Comparison of ENCODE assay signal across 23 cellular contexts in genomic region chr4:94929696-94930095, GRCh38.
A peak's percentile ranks its signal among the peaks of the same experiment; 100 is the strongest.
DNase-seq lines count a peak whose midpoint lies in the region; ATAC-seq and TF ChIP-seq lines count a peak whose summit lies in the region.
"Had no signal": no experiment of that assay in that cellular context is flagged by ENCODE, and none has a peak within 500 bp of the region (broad histone marks: within the 10 kb centered on the region; RNA-seq: fewer than 3 reads in every experiment).

No MANE protein-coding gene starts in this region.

- H3K4me1 Mint-ChIP-seq in activated naive CD4-positive, alpha-beta T cell treated with anti-CD3 and anti-CD28 coated beads, Interleukin-2, amount 50 U/mL, for 24 hours: no peaks in the 10 kb centered on the region
- no peaks in the 10 kb centered on the region for H3K4me1 Mint-ChIP-seq in activated naive CD4-positive, alpha-beta T cell treated with anti-CD3 and anti-CD28 coated beads, Interleukin-2, amount 10 ng/mL, durations not matched to agents 7 days and 5 days
- peaks cover 35% of the 10 kb centered on the region for H3K4me1 Mint-ChIP-seq in WTC11
- H3K4me1 Mint-ChIP-seq in progenitor cell of endocrine pancreas (ENCODE audit: low read depth): peaks cover 40% of the 10 kb centered on the region
- no peaks in the 10 kb centered on the region for H3K4me1 Mint-ChIP-seq in effector memory CD8-positive, alpha-beta T cell (ENCODE audit: low read depth in 2 of 2)
- H3K4me1 Mint-ChIP-seq: CD14-positive monocyte; CD8-positive, alpha-beta memory T cell had no signal

- H3K36me3 Mint-ChIP-seq in activated naive CD4-positive, alpha-beta T cell treated with anti-CD3 and anti-CD28 coated beads, Interleukin-2, amount 50 U/mL, for 24 hours: no peaks in the 10 kb centered on the region
- no peaks in the 10 kb centered on the region for H3K36me3 Mint-ChIP-seq in activated naive CD4-positive, alpha-beta T cell treated with anti-CD3 and anti-CD28 coated beads, Interleukin-2, amount 10 ng/mL, durations not matched to agents 7 days and 5 days
- H3K36me3 Mint-ChIP-seq in WTC11 (no peaks in the 10 kb centered on the region), progenitor cell of endocrine pancreas (ENCODE audit: insufficient read depth) (no peaks in the 10 kb centered on the region)
- H3K36me3 Mint-ChIP-seq in effector memory CD8-positive, alpha-beta T cell (ENCODE audit: insufficient read depth): no peaks in the 10 kb centered on the region
- H3K36me3 Mint-ChIP-seq: CD14-positive monocyte; CD8-positive, alpha-beta memory T cell had no signal

- TF ChIP-seq POLR2A in suprapubic skin (IDR thresholded peaks at IDR 0.05): no peak

- POLR2A ChIA-PET in WTC11 (lab: Charles Lee): no interaction called here

- no peak overlapping the region for H3K9ac ChIP-seq in mesendoderm (ENCODE audit: low read length)
- H3K9ac ChIP-seq: BLaER1 treated with 17β-estradiol and CSF1 and Interleukin-3, amounts not matched to agents 10 nM and 100 nM had no signal

- no peak overlapping the region for H2BK15ac ChIP-seq in mesendoderm (replicated peaks; ENCODE audit: low read depth)

- no peak overlapping the region for H2BK120ac ChIP-seq in mesendoderm (ENCODE audit: low read depth, low read length)

- no peak overlapping the region for H3K18ac ChIP-seq in mesendoderm (ENCODE audit: low read length)

- no peaks in the 10 kb centered on the region for H3K27me3 Mint-ChIP-seq in activated naive CD4-positive, alpha-beta T cell treated with anti-CD3 and anti-CD28 coated beads, Interleukin-2, amount 50 U/mL, for 24 hours
- H3K27me3 Mint-ChIP-seq in activated naive CD4-positive, alpha-beta T cell treated with anti-CD3 and anti-CD28 coated beads, Interleukin-2, amount 10 ng/mL, durations not matched to agents 7 days and 5 days: no peaks in the 10 kb centered on the region
- H3K27me3 Mint-ChIP-seq in WTC11 (ENCODE audit: low read depth) (no peaks in the 10 kb centered on the region), progenitor cell of endocrine pancreas (no peaks in the 10 kb centered on the region)
- H3K27me3 Mint-ChIP-seq in effector memory CD8-positive, alpha-beta T cell: no peaks in the 10 kb centered on the region
- H3K27me3 Mint-ChIP-seq: CD4-positive, alpha-beta T cell; CD8-positive, alpha-beta memory T cell had no signal

- no peaks in the 10 kb centered on the region for H3K36me3 ChIP-seq in mesendoderm (ENCODE audit: control insufficient read depth, insufficient read depth, low read length)
- H3K36me3 ChIP-seq in suprapubic skin: no peaks in the 10 kb centered on the region
- H3K36me3 ChIP-seq: BE2C; BLaER1 treated with 17β-estradiol and CSF1 and Interleukin-3, amounts not matched to agents 10 nM and 100 nM; HAP-1 had no signal

- H3K4me2 ChIP-seq in mesendoderm (ENCODE audit: low read length): no peak overlapping the region
- H3K4me2 ChIP-seq: BLaER1 treated with 17β-estradiol and CSF1 and Interleukin-3, amounts not matched to agents 10 nM and 100 nM; GM23338 had no signal

- H3K4ac ChIP-seq in mesendoderm (ENCODE audit: low read depth, low read length): peak overlapping the region; percentile 36

- H2AK5ac ChIP-seq in mesendoderm (ENCODE audit: low read length): no peak overlapping the region

- H4K5ac ChIP-seq in mesendoderm (ENCODE audit: low read length): no peak overlapping the region

- WGBS in mesendoderm (ENCODE audit: extremely low coverage, insufficient coverage, low lambda C conversion rate): no CpG with 5 or more reads among the region's 5 CpGs
- WGBS in suprapubic skin: 91% methylated on average over 5 of the region's 5 CpGs

- no peak overlapping the region for H4K8ac ChIP-seq in mesendoderm (ENCODE audit: low read depth, low read length)

- no peaks in the 10 kb centered on the region for H3K79me2 ChIP-seq in mesendoderm (ENCODE audit: control insufficient read depth, insufficient read depth, low read length)

- no peak for DNase-seq in activated naive CD4-positive, alpha-beta T cell treated with anti-CD3 and anti-CD28 coated beads, Interleukin-2, amount 10 ng/mL, durations not matched to agents 7 days and 5 days
- DNase-seq in WTC11 (ENCODE audit: low spot score) (no peak), mesendoderm (no peak), progenitor cell of endocrine pancreas (ENCODE audit: low spot score, unreplicated experiment) (no peak), suprapubic skin (ENCODE audit: low spot score in 2 of 2) (no peak)
- no peak for DNase-seq in effector memory CD8-positive, alpha-beta T cell
- DNase-seq: ACHN; AML-193; BE2C; CD4-positive, alpha-beta T cell; CD8-positive, alpha-beta memory T cell; DMS 273 treated with DMSO at 0.1 percent for 48 hours; DMS79; EL; GDM1; HFFc6 had no signal

- H2BK5ac ChIP-seq in mesendoderm (ENCODE audit: low read length): no peak overlapping the region

- TF ChIP-seq EP300 in suprapubic skin (IDR thresholded peaks at IDR 0.05): no peak

- no peak overlapping the region for H3K56ac ChIP-seq in mesendoderm (ENCODE audit: low read length)

- no peak overlapping the region for H3K4me3 Mint-ChIP-seq in activated naive CD4-positive, alpha-beta T cell treated with anti-CD3 and anti-CD28 coated beads, Interleukin-2, amount 50 U/mL, for 24 hours
- no peak overlapping the region for H3K4me3 Mint-ChIP-seq in activated naive CD4-positive, alpha-beta T cell treated with anti-CD3 and anti-CD28 coated beads, Interleukin-2, amount 10 ng/mL, durations not matched to agents 7 days and 5 days
- no peak overlapping the region for H3K4me3 Mint-ChIP-seq in WTC11
- H3K4me3 Mint-ChIP-seq in progenitor cell of endocrine pancreas (ENCODE audit: low read depth): no peak overlapping the region
- H3K4me3 Mint-ChIP-seq in effector memory CD8-positive, alpha-beta T cell: no peak overlapping the region
- H3K4me3 Mint-ChIP-seq: CD14-positive monocyte; CD4-positive, alpha-beta T cell; CD8-positive, alpha-beta memory T cell; GM23338; HFFc6 had no signal

- H3K4me3 ChIP-seq in mesendoderm (ENCODE audit: low read length) (no peak overlapping the region), suprapubic skin (no peak overlapping the region)
- H3K4me3 ChIP-seq: BLaER1 treated with 17β-estradiol and CSF1 and Interleukin-3, amounts not matched to agents 10 nM and 100 nM; GM23338; HAP-1 had no signal

- H3K79me1 ChIP-seq in mesendoderm (ENCODE audit: low read length): no peaks in the 10 kb centered on the region

- TF ChIP-seq CTCF in WTC11 (IDR thresholded peaks at IDR 0.05) (no peak), progenitor cell of endocrine pancreas (IDR thresholded peaks at IDR 0.05; ENCODE audit: unreplicated experiment) (no peak), suprapubic skin (IDR thresholded peaks at IDR 0.05) (no peak)

- H3K4me1 ChIP-seq in mesendoderm (ENCODE audit: control insufficient read depth, low read depth, low read length): peaks cover 16% of the 10 kb centered on the region
- H3K4me1 ChIP-seq in suprapubic skin: no peaks in the 10 kb centered on the region
- H3K4me1 ChIP-seq: BLaER1 treated with 17β-estradiol and CSF1 and Interleukin-3, amounts not matched to agents 10 nM and 100 nM had no signal

- no peaks in the 10 kb centered on the region for H3K9me3 Mint-ChIP-seq in activated naive CD4-positive, alpha-beta T cell treated with anti-CD3 and anti-CD28 coated beads, Interleukin-2, amount 50 U/mL, for 24 hours
- H3K9me3 Mint-ChIP-seq in activated naive CD4-positive, alpha-beta T cell treated with anti-CD3 and anti-CD28 coated beads, Interleukin-2, amount 10 ng/mL, durations not matched to agents 7 days and 5 days: no peaks in the 10 kb centered on the region
- H3K9me3 Mint-ChIP-seq in WTC11 (no peaks in the 10 kb centered on the region), progenitor cell of endocrine pancreas (ENCODE audit: low read depth) (no peaks in the 10 kb centered on the region)
- H3K9me3 Mint-ChIP-seq in effector memory CD8-positive, alpha-beta T cell: no peaks in the 10 kb centered on the region
- H3K9me3 Mint-ChIP-seq: CD4-positive, alpha-beta T cell; CD8-positive, alpha-beta memory T cell; GM23338; HFFc6 had no signal

- ATAC-seq in WTC11: 0 out of 2 replicates have a peak, but pooled peaks have one; percentile 28
- no peak for ATAC-seq in GM19035 (IDR thresholded peaks at IDR 0.05; ENCODE audit: unreplicated experiment)
- ATAC-seq in effector memory CD8-positive, alpha-beta T cell (replicated peaks): no peak
- ATAC-seq: GM23338 had no signal

- H3K27ac Mint-ChIP-seq in activated naive CD4-positive, alpha-beta T cell treated with anti-CD3 and anti-CD28 coated beads, Interleukin-2, amount 50 U/mL, for 24 hours: peak overlapping the region; percentile 0
- H3K27ac Mint-ChIP-seq in activated naive CD4-positive, alpha-beta T cell treated with anti-CD3 and anti-CD28 coated beads, Interleukin-2, amount 10 ng/mL, durations not matched to agents 7 days and 5 days: no peak overlapping the region
- H3K27ac Mint-ChIP-seq in WTC11 (no peak overlapping the region), progenitor cell of endocrine pancreas (peak overlapping the region; percentile 10)
- no peak overlapping the region for H3K27ac Mint-ChIP-seq in effector memory CD8-positive, alpha-beta T cell
- H3K27ac Mint-ChIP-seq: CD14-positive monocyte; CD4-positive, alpha-beta T cell; CD8-positive, alpha-beta memory T cell; GM23338; HFFc6 had no signal

- H3K9me3 ChIP-seq in suprapubic skin: no peaks in the 10 kb centered on the region
- H3K9me3 ChIP-seq: BE2C; BLaER1 treated with 17β-estradiol and CSF1 and Interleukin-3, amounts not matched to agents 10 nM and 100 nM; HAP-1 had no signal

- no peaks in the 10 kb centered on the region for H3K27me3 ChIP-seq in mesendoderm (ENCODE audit: insufficient read depth, low read length, poor library complexity)
- H3K27me3 ChIP-seq in suprapubic skin: no peaks in the 10 kb centered on the region
- H3K27me3 ChIP-seq: BE2C; BLaER1 treated with 17β-estradiol and CSF1 and Interleukin-3, amounts not matched to agents 10 nM and 100 nM had no signal

- no peak overlapping the region for H3K27ac ChIP-seq in mesendoderm (ENCODE audit: low read depth, low read length)
- H3K27ac ChIP-seq in suprapubic skin: no peak overlapping the region
- H3K27ac ChIP-seq: 22Rv1; BLaER1 treated with 17β-estradiol and CSF1 and Interleukin-3, amounts not matched to agents 10 nM and 100 nM had no signal

- CTCF ChIA-PET in activated naive CD4-positive, alpha-beta T cell treated with anti-CD3 and anti-CD28 coated beads, Interleukin-2, amount 10 ng/mL, durations not matched to agents 7 days and 5 days (lab: Charles Lee): no interaction called here
- CTCF ChIA-PET in WTC11 (lab: Charles Lee): interaction anchor here (1.3 kb wide), 1 partner anchor 275 kb away, joined by 5 read pairs; no protein-coding TSS in a partner anchor

- peak overlapping the region; percentile 36 for H3K23ac ChIP-seq in mesendoderm (ENCODE audit: low read length)

TF ChIP-seq in WTC11, 78 proteins besides CTCF, POLR2A, EP300 and RAD21 (continues in another document):
- TF ChIP-seq ZNF396 (CRISPR knock-in tag; IDR thresholded peaks at IDR 0.05; ENCODE audit: borderline replicate concordance) (no peak), ZNF219 (CRISPR knock-in tag; IDR thresholded peaks at IDR 0.05; ENCODE audit: borderline replicate concordance) (no peak), PRRX2 (CRISPR knock-in tag; IDR thresholded peaks at IDR 0.05) (no peak), NFATC4 (CRISPR knock-in tag; IDR thresholded peaks at IDR 0.05) (no peak), EMX1 (CRISPR knock-in tag; IDR thresholded peaks at IDR 0.05) (no peak)

Comparison
In these comparisons a context has a peak if more than half of its experiments do, and no peak if none do; other contexts are left out.
1. H3K27ac Mint-ChIP-seq: peak in activated naive CD4-positive, alpha-beta T cell treated with anti-CD3 and anti-CD28 coated beads, Interleukin-2, amount 50 U/mL, for 24 hours (single experiment) and progenitor cell of endocrine pancreas (single experiment); none in activated naive CD4-positive, alpha-beta T cell treated with anti-CD3 and anti-CD28 coated beads, Interleukin-2, amount 10 ng/mL, durations not matched to agents 7 days and 5 days (single experiment), WTC11 (single experiment) and effector memory CD8-positive, alpha-beta T cell (0 of 2).